ENCODE assay signal across 12 cellular contexts in genomic region chr2:234676109-234676858, GRCh38.
A peak's percentile ranks its signal among the peaks of the same experiment; 100 is the strongest.
DNase-seq lines count a peak whose midpoint lies in the region; ATAC-seq and TF ChIP-seq lines count a peak whose summit lies in the region.
"Had no signal": no experiment of that assay in that cellular context is flagged by ENCODE, and none has a peak within 500 bp of the region (broad histone marks: within the 10 kb centered on the region; RNA-seq: fewer than 3 reads in every experiment).

No MANE protein-coding gene starts in this region.

- H3K9me3 ChIP-seq in esophagus muscularis mucosa (no peaks in the 10 kb centered on the region), stomach (no peaks in the 10 kb centered on the region), upper lobe of right lung (no peaks in the 10 kb centered on the region)
- H3K9me3 ChIP-seq: gastroesophageal sphincter, thoracic aorta had no signal

- H3K4me3 ChIP-seq in esophagus muscularis mucosa (no peak overlapping the region), stomach (no peak overlapping the region), upper lobe of right lung (no peak overlapping the region)
- H3K4me3 ChIP-seq: gastroesophageal sphincter, thoracic aorta had no signal

- H3K27me3 ChIP-seq in esophagus muscularis mucosa (no peaks in the 10 kb centered on the region), stomach (no peaks in the 10 kb centered on the region), upper lobe of right lung (no peaks in the 10 kb centered on the region)
- H3K27me3 ChIP-seq: gastroesophageal sphincter had no signal

- H3K36me3 ChIP-seq in esophagus muscularis mucosa (no peaks in the 10 kb centered on the region), stomach (no peaks in the 10 kb centered on the region), upper lobe of right lung (no peaks in the 10 kb centered on the region)
- H3K36me3 ChIP-seq: gastroesophageal sphincter, thoracic aorta had no signal

- TF ChIP-seq POLR2A in esophagus muscularis mucosa (IDR thresholded peaks at IDR 0.05; ENCODE audit: low read depth) (no peak), stomach (IDR thresholded peaks at IDR 0.05) (no peak)

- intact Hi-C loops in esophagus muscularis mucosa (cut with DNase I), result no loop called here
- intact Hi-C loops in stomach (cut with DNase I; ENCODE audit: low total_unique reads), result loop anchor here (10.0 kb wide), 1 partner anchor 131 kb away; no protein-coding TSS in a partner anchor
- intact Hi-C loops in upper lobe of right lung (cut with DNase I), result no loop called here

- 80% methylated on average over 5 of the region's 5 CpGs for WGBS in esophagus muscularis mucosa
- 37 to 64% (median 44%) methylated on average over 5 of the region's 5 CpGs for WGBS in stomach, 5 donors

- peaks cover 10 to 16% (median 15%) of the 10 kb centered on the region in 4 donors for H3K4me1 ChIP-seq in esophagus muscularis mucosa
- peaks cover 15 to 40% (median 24%) of the 10 kb centered on the region in 4 donors for H3K4me1 ChIP-seq in stomach
- H3K4me1 ChIP-seq in upper lobe of right lung, result peaks cover 7% of the 10 kb centered on the region

- TF ChIP-seq EP300 in esophagus muscularis mucosa (IDR thresholded peaks at IDR 0.05), result no peak
- no peak for TF ChIP-seq EP300 in stomach (IDR thresholded peaks at IDR 0.05)

- TF ChIP-seq CTCF in esophagus muscularis mucosa (IDR thresholded peaks at IDR 0.05), result no peak
- no peak for TF ChIP-seq CTCF in stomach (IDR thresholded peaks at IDR 0.05)
- no peak for TF ChIP-seq CTCF in upper lobe of right lung (IDR thresholded peaks at IDR 0.05)

- DNase-seq in NCI-H128 (lab: John Stamatoyannopoulos, UW; ENCODE audit: unreplicated experiment) (peak; percentile 55), NCI-H510A (lab: John Stamatoyannopoulos, UW) (peak; percentile 83), esophagus muscularis mucosa (ENCODE audit: extremely low spot score) (peak; percentile 66), stomach (no peak), GM19240 (ENCODE audit: insufficient read length, low spot score) (no peak), upper lobe of right lung (no peak), anterior cingulate cortex (lab: John Stamatoyannopoulos, UW) (no peak)
- DNase-seq: activated effector memory CD4-positive, alpha-beta T cell treated with Interleukin-2 at 50 U/mL for 16 hours; naive thymus-derived CD4-positive, alpha-beta T cell; T-helper 17 cell had no signal

- H3K27ac ChIP-seq in esophagus muscularis mucosa (replicated peaks in 1 of 4) (no peak overlapping the region), stomach (peak overlapping the region; percentile 2 to 71 (median 54)), upper lobe of right lung (no peak overlapping the region)
- H3K27ac ChIP-seq: gastroesophageal sphincter, thoracic aorta had no signal

- no peak for ATAC-seq in upper lobe of right lung
- ATAC-seq: gastroesophageal sphincter; naive thymus-derived CD4-positive, alpha-beta T cell; T-helper 17 cell had no signal

Comparison
In these comparisons a context has a peak if more than half of its experiments do, and no peak if none do; other contexts are left out.
1. DNase-seq: peak in NCI-H128 (single experiment), NCI-H510A (single experiment) and esophagus muscularis mucosa (single experiment); none in stomach (single experiment), GM19240 (single experiment), upper lobe of right lung (single experiment) and anterior cingulate cortex (0 of 58).
2. H3K27ac ChIP-seq: peak in stomach (5 of 5); none in esophagus muscularis mucosa (0 of 4) and upper lobe of right lung (single experiment).